Comparison of ENCODE assay signal across 7 cellular contexts in the genomic region with DNA sequence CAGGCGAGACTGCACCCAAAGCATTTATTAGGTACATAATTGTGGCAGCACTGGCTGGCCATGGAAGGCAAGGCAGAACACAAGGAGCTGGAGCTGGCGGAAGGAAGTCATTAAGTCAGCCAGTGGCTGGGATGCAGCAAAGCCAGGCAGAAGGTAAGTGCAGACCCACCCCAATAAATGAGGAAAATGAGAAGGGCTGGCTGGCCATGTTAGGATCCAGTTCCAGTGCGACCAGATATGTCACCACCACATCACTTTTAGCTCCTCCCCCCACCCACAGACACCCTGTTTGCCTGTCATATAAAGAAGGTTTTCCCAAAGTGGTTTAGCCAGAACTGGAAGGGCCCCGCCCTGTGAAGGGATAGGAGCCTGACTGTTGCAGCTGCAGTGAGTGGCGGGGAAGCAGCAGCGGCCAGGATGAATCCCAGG. TPM values are rescaled to one million over a fixed set of nuclear protein-coding genes. Genes with fewer than 3 reads are reported as not detected.
DNase-seq lines count a peak whose midpoint lies in the region; ATAC-seq, FAIRE-seq and TF ChIP-seq lines count a peak whose summit lies in the region.

FURIN (plus strand) TSS at position 328 of the 429 bp plus-strand sequence. CDS start 7,153 bp downstream, outside the sequence.

- peak within 1 kb of the TSS; percentile 81 for H4K91ac ChIP-seq in IMR-90 (ENCODE audit: insufficient read depth, low read depth, low read length)

- peaks cover 50% of the 10 kb centered on the region for H3K4me1 Mint-ChIP-seq in activated B cell treated with CpG ODN at 0.5 μM for 24 hours

- DNase-seq in IMR-90 (no peak), activated B cell treated with CpG ODN at 0.5 μM for 24 hours (no peak), heart right ventricle (no peak), small intestine (peak; percentile 54), GM10248 (ENCODE audit: extremely low spot score) (no peak), AML-193 (lab: John Stamatoyannopoulos, UW) (no peak)

- in situ Hi-C loops in IMR-90 (cut with MboI; ENCODE audit: low sequenced_read_pairs) = no loop called here

- H2BK120ac ChIP-seq in IMR-90 (ENCODE audit: low read depth, low read length) = peak within 1 kb of the TSS; percentile 82

- H2AK5ac ChIP-seq in IMR-90 (ENCODE audit: low read depth, low read length) = peak within 1 kb of the TSS; percentile 73

- H3K9me3 ChIP-seq in IMR-90 (ENCODE audit: control insufficient read depth, insufficient read depth, low read length) = no peaks in the 10 kb centered on the region
- H3K9me3 ChIP-seq in heart right ventricle = no peaks in the 10 kb centered on the region
- no peaks in the 10 kb centered on the region for H3K9me3 ChIP-seq in small intestine (ENCODE audit: control insufficient read depth, low read depth)

- peak within 1 kb of the TSS; percentile 80 to 98 for H4K8ac ChIP-seq in IMR-90 (ENCODE audit: low read depth in 2 of 2, low read length in 2 of 2)

- peaks cover 8% of the 10 kb centered on the region for H3K9me1 ChIP-seq in IMR-90 (ENCODE audit: insufficient read depth, low read length)

- no peak for TF ChIP-seq POLR2A in IMR-90 (IDR thresholded peaks at IDR 0.05; ENCODE audit: low read depth, low read length)

- H4K20me1 ChIP-seq in IMR-90 (ENCODE audit: insufficient read depth, low read length) = peaks cover 7% of the 10 kb centered on the region

- H3K27ac ChIP-seq in IMR-90 (ENCODE audit: insufficient read depth, low read length) (peak within 1 kb of the TSS; percentile 21; the same call in 1 of the 2 replicates), heart right ventricle (peak within 1 kb of the TSS; percentile 57 to 100 (median 98)), small intestine (ENCODE audit: low read depth in 1 of 2, low read length in 1 of 2) (peak within 1 kb of the TSS; percentile 51 to 96)

- H3K36me3 ChIP-seq in IMR-90 (ENCODE audit: control insufficient read depth, insufficient read depth, low read length) (no peaks in the 10 kb centered on the region), heart right ventricle (no peaks in the 10 kb centered on the region), small intestine (ENCODE audit: control insufficient read depth in 2 of 2, insufficient read depth in 2 of 2, low read length in 2 of 2) (no peaks in the 10 kb centered on the region)

- POLR2A ChIA-PET in IMR-90 (lab: Charles Lee; ENCODE audit: unreplicated experiment) (interaction anchor here (0.5 kb wide), 1 partner anchor 29 kb away, joined by 3 read pairs; no protein-coding TSS in a partner anchor), activated B cell treated with CpG ODN at 0.5 μM for 24 hours (lab: Charles Lee) (interaction anchor here (0.6 to 4.6 kb wide), 6 partner anchors 10 to 399 kb away, joined by 3 to 20 read pairs (median 4); partner anchors contain the start of gene MAN2A2), GM10248 (lab: Yijun Ruan, JAX) (interaction anchor here (0.6 kb wide), 1 partner anchor 17 kb away, joined by 3 read pairs; no protein-coding TSS in a partner anchor)

- H3K79me1 ChIP-seq in IMR-90 (ENCODE audit: low read depth in 1 of 2, low read length in 2 of 2) = peaks cover 8 to 29% of the 10 kb centered on the region in 2 experiments; a peak in 3 of 4 replicates

- H3K27ac Mint-ChIP-seq in activated B cell treated with CpG ODN at 0.5 μM for 24 hours = peak within 1 kb of the TSS; percentile 68

- BruUV-seq in IMR-90 (replicated peaks; lab: Mats Ljungman, UMichigan) = no TSS peak

- FAIRE-seq in small intestine (lab: Jason Lieb, UNC) = no peak

- H3K14ac ChIP-seq in IMR-90 (replicated peaks; ENCODE audit: low read depth, low read length) = peak within 1 kb of the TSS; percentile 73

- TF ChIP-seq CTCF in IMR-90 (conservative IDR thresholded peaks at IDR 0.05; ENCODE audit: low read depth, low read length) (no peak), activated B cell treated with CpG ODN at 0.5 μM for 24 hours (IDR thresholded peaks at IDR 0.05) (no peak), heart right ventricle (IDR thresholded peaks at IDR 0.05) (no peak), GM10248 (IDR thresholded peaks at IDR 0.05; ENCODE audit: control extremely low read depth, extremely low read depth, low read depth, missing control alignments) (no peak)

- peak within 1 kb of the TSS; percentile 89 for H2AK9ac ChIP-seq in IMR-90 (replicated peaks; ENCODE audit: low read depth, low read length, poor library complexity)

- peak within 1 kb of the TSS; percentile 2; the same call in 1 of the 2 replicates for H4K5ac ChIP-seq in IMR-90 (ENCODE audit: low read depth, low read length)

- H2AFZ ChIP-seq in IMR-90 (replicated peaks; ENCODE audit: low read length, poor library complexity) = peak within 1 kb of the TSS; percentile 69

- dilution Hi-C loops in IMR-90 (cut with HindIII; ENCODE audit: low sequenced_read_pairs, unreplicated experiment) = no loop called here

- peak within 1 kb of the TSS; percentile 74 for H3K4ac ChIP-seq in IMR-90 (ENCODE audit: low read depth, low read length)

- no peak within 1 kb of the TSS for H3K4me2 ChIP-seq in IMR-90 (ENCODE audit: low read depth, low read length)

- peak within 1 kb of the TSS; percentile 52 for H2BK5ac ChIP-seq in IMR-90 (ENCODE audit: low read depth, low read length, poor library complexity, severe bottlenecking)

- H3K27me3 Mint-ChIP-seq in activated B cell treated with CpG ODN at 0.5 μM for 24 hours = no peaks in the 10 kb centered on the region

- TF ChIP-seq RAD21 in IMR-90 (IDR thresholded peaks at IDR 0.05; ENCODE audit: low read length) = no peak

- peak within 1 kb of the TSS; percentile 75 for H2BK20ac ChIP-seq in IMR-90 (ENCODE audit: low read depth, low read length)

- no peaks in the 10 kb centered on the region for H3K9me3 Mint-ChIP-seq in activated B cell treated with CpG ODN at 0.5 μM for 24 hours

- 100% methylated on average over 2 of the region's 6 CpGs; no CpG with 5 or more reads in 1 of the 2 experiments for WGBS in IMR-90 (ENCODE audit: extremely low coverage in 2 of 2, insufficient read length in 1 of 2), 2 experiments
- 85 to 89% methylated on average over 6 of the region's 6 CpGs for WGBS in heart right ventricle, 2 donors
- 33 to 58% (median 51%) methylated on average over 6 of the region's 6 CpGs for WGBS in small intestine, 3 donors

- H3K4me1 ChIP-seq in IMR-90 (ENCODE audit: control insufficient read depth, insufficient read depth, low read length) (peaks cover 22% of the 10 kb centered on the region), heart right ventricle (peaks cover 11 to 64% (median 39%) of the 10 kb centered on the region in 9 donors), small intestine (ENCODE audit: control insufficient read depth in 2 of 2, insufficient read depth in 1 of 2, low read depth in 1 of 2, low read length in 1 of 2) (peaks cover 3 to 15% of the 10 kb centered on the region in 2 donors)

- ATAC-seq in IMR-90 (ENCODE audit: low read depth) (no peak), activated B cell treated with CpG ODN at 0.5 μM for 24 hours (ENCODE audit: low read depth) (no peak), heart right ventricle (no peak), HG03159 (IDR thresholded peaks at IDR 0.05; ENCODE audit: unreplicated experiment) (no peak)

- CTCF ChIA-PET in IMR-90 (lab: Yijun Ruan, JAX) (interaction anchor here (0.6 kb wide), 2 partner anchors 10 to 124 kb away, joined by 3 read pairs; no protein-coding TSS in a partner anchor), activated B cell treated with CpG ODN at 0.5 μM for 24 hours (lab: Charles Lee) (no interaction called here), GM10248 (lab: Yijun Ruan, JAX) (interaction anchor here (1.3 to 2.2 kb wide), 4 partner anchors 18 to 220 kb away, joined by 4 to 11 read pairs (median 4); partner anchors contain the start of gene HDDC3)

- peak within 1 kb of the TSS; percentile 46; the same call in 1 of the 3 replicates for H2BK15ac ChIP-seq in IMR-90 (ENCODE audit: low read depth, low read length)

- no peak within 1 kb of the TSS for H3K9ac ChIP-seq in IMR-90 (ENCODE audit: low read depth, low read length)

- no peak within 1 kb of the TSS; the same call in 1 of the 2 replicates for H3K18ac ChIP-seq in IMR-90 (ENCODE audit: low read depth, low read length)

- H3K27me3 ChIP-seq in IMR-90 (ENCODE audit: control insufficient read depth, insufficient read depth, low read length) = no peaks in the 10 kb centered on the region; the same call in 1 of the 2 replicates
- H3K27me3 ChIP-seq in heart right ventricle = no peaks in the 10 kb centered on the region
- H3K27me3 ChIP-seq in small intestine (ENCODE audit: control insufficient read depth in 2 of 2, insufficient read depth in 2 of 2, low read length in 2 of 2) = no peaks in the 10 kb centered on the region

- no peak within 1 kb of the TSS for H3K56ac ChIP-seq in IMR-90 (ENCODE audit: extremely low read depth, insufficient read depth, low read length)

- H3K4me3 ChIP-seq in IMR-90 (ENCODE audit: insufficient read depth, low read depth, low read length) (no peak within 1 kb of the TSS), heart right ventricle (peak within 1 kb of the TSS in 1 of 10 donors; percentile 92), small intestine (ENCODE audit: low read depth in 1 of 2, low read length in 2 of 2) (no peak within 1 kb of the TSS)

- intact Hi-C loops in IMR-90 (cut with micrococcal nuclease) = no loop called here
- intact Hi-C loops in activated B cell treated with CpG ODN at 0.5 μM for 24 hours (cut with micrococcal nuclease) = no loop called here
- intact Hi-C loops in heart right ventricle (cut with DNase I) = loop anchor here in 3 of 10 donors (2.0 to 10.0 kb wide), 3 partner anchors 56 to 151 kb away; partner anchors contain the start of gene BLM (in 1 of the 3)

- H3K23ac ChIP-seq in IMR-90 (ENCODE audit: low read depth, low read length) = 0 out of 2 replicates have a peak within 1 kb of the TSS, but pooled peaks have one; percentile 70

- peaks cover 3% of the 10 kb centered on the region for H3K36me3 Mint-ChIP-seq in activated B cell treated with CpG ODN at 0.5 μM for 24 hours (ENCODE audit: low read depth)

- peak within 1 kb of the TSS; percentile 19 for H3K4me3 Mint-ChIP-seq in activated B cell treated with CpG ODN at 0.5 μM for 24 hours

TF ChIP-seq in IMR-90, 13 proteins besides CTCF, POLR2A, EP300 and RAD21 (continues in another document):
- TF ChIP-seq MAFK (IDR thresholded peaks at IDR 0.05; ENCODE audit: low read depth, low read length) (no peak), CHD1 (IDR thresholded peaks at IDR 0.05; ENCODE audit: low read depth, low read length) (no peak), RCOR1 (IDR thresholded peaks at IDR 0.05; ENCODE audit: insufficient replicate concordance, low read length) (no peak), CEBPB (IDR thresholded peaks at IDR 0.05; ENCODE audit: low read depth, low read length) (no peak), FOS (IDR thresholded peaks at IDR 0.05; ENCODE audit: low read depth, low read length) (no peak)

RNA-seq across cellular contexts. Expression of gene FURIN, which starts in this region (rescaled TPM):
- total RNA-seq in IMR-90 (2012; rRNA removed) = 30.8 and 34.8 TPM in 2 replicates
- polyA plus RNA-seq in IMR-90 (2012; rRNA removed) = 54.3 and 59.5 TPM in 2 replicates
- polyA plus RNA-seq in IMR-90 (2012; cell fraction: cytosol; rRNA removed) = 63.9 and 93.8 TPM in 2 replicates
- 31.1 and 62.0 TPM in 2 replicates for polyA plus RNA-seq in IMR-90 (2012; cell fraction: nucleus; rRNA removed; ENCODE audit: low replicate concordance)
- total RNA-seq in activated B cell treated with CpG ODN at 0.5 μM for 24 hours = 46.5 and 46.6 TPM in 2 replicates
- 10 to 100 TPM; 35.1 to 82.5 (median 40.9) TPM for total RNA-seq in heart right ventricle
- 10 to 100 TPM; 29.5 to 77.1 TPM for polyA plus RNA-seq in heart right ventricle
- 10 to 100 TPM; 22.8 to 52.5 (median 24.6) TPM for polyA plus RNA-seq in small intestine

Comparison
In these comparisons a context has a peak if more than half of its experiments do, and no peak if none do; other contexts are left out.
1. H3K27ac ChIP-seq: peak in every context shown above with its lines; median percentile 98 in heart right ventricle; 74 in small intestine; 21 in IMR-90.